23 cellular contexts compared by ENCODE assay signal in genomic region chr14:100802766-100803693, GRCh38. TPM values are rescaled to one million over a fixed set of nuclear protein-coding genes. Genes with fewer than 3 reads are reported as not detected.
"Had no signal": no experiment of that assay in that cellular context is flagged by ENCODE, and none has a peak within 500 bp of the region (broad histone marks: within the 10 kb centered on the region; RNA-seq: fewer than 3 reads in every experiment).

No MANE protein-coding gene starts in this region.

- H3K9me3 ChIP-seq: esophagus squamous epithelium, thyroid gland, upper lobe of right lung had no signal

- H3K4me1 ChIP-seq: esophagus squamous epithelium, gastroesophageal sphincter, heart left ventricle, thyroid gland, upper lobe of right lung had no signal

- H3K27me3 ChIP-seq: thyroid gland, upper lobe of right lung had no signal

- H3K36me3 ChIP-seq: esophagus squamous epithelium, gastroesophageal sphincter, heart left ventricle, thyroid gland, upper lobe of right lung had no signal

- DNase-seq: activated CD4-positive, alpha-beta T cell treated with anti-CD3 and anti-CD28 coated beads, Interleukin-2, amount 50 U/mL, for 4 hours; activated CD8-positive, alpha-beta memory T cell treated with anti-CD3 and anti-CD28 coated beads for 24 hours; activated effector memory CD4-positive, alpha-beta T cell treated with Interleukin-2 at 50 U/mL for 16 hours; activated naive CD4-positive, alpha-beta T cell treated with anti-CD3 and anti-CD28 coated beads for 36 hours; activated T-cell treated with anti-CD3 and anti-CD28 coated beads, Interleukin-2, amount 50 U/mL, for 72 hours; cerebellar nuclear complex; endodermal cell; esophagus squamous epithelium; left colon; midbrain; occipital lobe; stimulated activated CD4-positive, alpha-beta T cell treated with anti-CD3 and anti-CD28 coated beads, Interleukin-12 subunit alpha, Interleukin-12 subunit beta, amount 100 ng/mL, for 4 hours; substantia nigra; T1000; thyroid gland; upper lobe of right lung had no signal

- H3K4me3 Mint-ChIP-seq: activated naive CD4-positive, alpha-beta T cell treated with anti-CD3 and anti-CD28 coated beads for 36 hours; activated T-cell treated with anti-CD3 and anti-CD28 coated beads, Interleukin-2, amount 50 U/mL, for 72 hours; endodermal cell; stimulated activated naive CD8-positive, alpha-beta T cell treated with anti-CD3 and anti-CD28 coated beads, Interleukin-15, Interleukin-2, amounts not matched to agents 100 ng/mL and 50 ng/mL, for 24 hours; T-helper 1 cell treated with Interleukin-12 subunit alpha and Interleukin-12 subunit beta and Interleukin-4 antibody, amounts not matched to agents 30 μg/mL and 1 μg/mL, for 36 hours; WTC11 had no signal

- H3K9me3 Mint-ChIP-seq: activated T-cell treated with anti-CD3 and anti-CD28 coated beads, Interleukin-2, amount 50 U/mL, for 72 hours; stimulated activated naive CD8-positive, alpha-beta T cell treated with anti-CD3 and anti-CD28 coated beads, Interleukin-15, Interleukin-2, amounts not matched to agents 100 ng/mL and 50 ng/mL, for 24 hours had no signal

- H3K27ac Mint-ChIP-seq: activated naive CD4-positive, alpha-beta T cell treated with anti-CD3 and anti-CD28 coated beads for 36 hours; activated T-cell treated with anti-CD3 and anti-CD28 coated beads, Interleukin-2, amount 50 U/mL, for 72 hours; endodermal cell; stimulated activated naive CD8-positive, alpha-beta T cell treated with anti-CD3 and anti-CD28 coated beads, Interleukin-15, Interleukin-2, amounts not matched to agents 100 ng/mL and 50 ng/mL, for 24 hours; T-helper 1 cell treated with Interleukin-12 subunit alpha and Interleukin-12 subunit beta and Interleukin-4 antibody, amounts not matched to agents 30 μg/mL and 1 μg/mL, for 36 hours; WTC11 had no signal

- H3K4me3 ChIP-seq: coronary artery, esophagus squamous epithelium, gastroesophageal sphincter, heart left ventricle, thyroid gland, upper lobe of right lung had no signal

- H3K27ac ChIP-seq: coronary artery, esophagus squamous epithelium, gastroesophageal sphincter, heart left ventricle, thyroid gland, upper lobe of right lung had no signal

- ATAC-seq: activated T-cell treated with anti-CD3 and anti-CD28 coated beads, Interleukin-2, amount 50 U/mL, for 72 hours; gastroesophageal sphincter; left colon had no signal

RNA-seq across cellular contexts. Expression of gene MEG3, which starts 22.9 kb away (rescaled TPM):
- total RNA-seq: activated naive CD4-positive, alpha-beta T cell treated with anti-CD3 and anti-CD28 coated beads for 36 hours; activated T-cell treated with anti-CD3 and anti-CD28 coated beads, Interleukin-2, amount 50 U/mL, for 72 hours had no signal
- polyA plus RNA-seq: neural cell had no signal
